20 cellular contexts compared by ENCODE assay signal in the genomic region with DNA sequence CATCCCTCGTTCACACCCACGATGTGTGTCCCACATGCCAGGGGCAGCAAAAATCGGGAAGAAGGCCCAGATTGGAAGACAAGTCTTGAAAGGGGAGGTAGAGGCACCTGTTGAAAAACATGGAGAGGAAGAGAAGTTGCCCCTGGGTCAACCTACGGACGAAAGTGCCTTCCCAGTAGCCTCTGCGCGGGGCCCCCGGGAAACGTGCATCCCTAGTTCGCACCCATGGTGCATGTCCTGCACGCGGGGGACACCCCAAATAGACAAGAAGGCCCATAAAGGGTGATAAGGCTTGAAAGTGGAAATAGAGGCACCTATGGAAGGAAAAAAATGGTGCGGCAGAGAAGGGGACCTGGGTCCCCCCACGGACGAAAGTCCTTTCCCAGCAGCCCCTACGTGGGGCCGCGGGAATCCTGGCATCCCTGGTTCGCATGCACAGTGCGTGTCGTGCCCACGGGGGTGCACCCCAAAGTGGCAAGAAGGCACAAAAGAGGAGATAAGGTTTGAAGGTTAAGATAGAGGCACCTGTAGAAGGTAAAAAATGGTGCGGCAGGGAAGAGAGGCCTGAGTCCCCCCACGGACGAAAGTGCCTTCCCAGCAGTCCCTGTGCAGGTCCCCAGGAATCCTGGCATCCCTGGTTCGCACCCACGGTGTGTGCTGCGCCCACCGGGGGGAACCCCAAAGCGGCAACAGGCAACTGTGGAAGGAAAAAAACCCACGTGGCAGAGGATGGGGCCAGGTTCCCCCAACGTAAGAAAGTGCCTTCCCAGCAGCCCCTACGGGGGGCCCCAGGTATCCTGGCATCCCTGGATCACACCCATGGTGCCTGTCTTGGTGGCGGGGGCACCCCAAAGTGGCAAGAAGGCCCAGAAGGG.
"Had no signal": no experiment of that assay in that cellular context is flagged by ENCODE, and none has a peak within 500 bp of the region (broad histone marks: within the 10 kb centered on the region; RNA-seq: fewer than 3 reads in every experiment).

No MANE protein-coding gene starts in this region.

- H3K36me3 Mint-ChIP-seq: memory B cell; stimulated activated memory B cell treated with anti-CD40 and anti-IgM and Interleukin-4, amounts not matched to agents 10 μg/mL and 1 μg/mL and 100 μg/mL, for 72 hours had no signal

- H3K27me3 ChIP-seq: tibial nerve, upper lobe of right lung, vagina had no signal

- H3K4me1 ChIP-seq: parathyroid adenoma, psoas muscle, tibial nerve, upper lobe of right lung, vagina had no signal

- H3K27ac ChIP-seq: parathyroid adenoma, psoas muscle, tibial nerve, upper lobe of right lung, vagina had no signal

- H3K4me1 Mint-ChIP-seq: immature natural killer cell; memory B cell; mesothelial cell of epicardium; nephron progenitor cell; stimulated activated memory B cell treated with anti-CD40 and anti-IgM and Interleukin-4, amounts not matched to agents 10 μg/mL and 1 μg/mL and 100 μg/mL, for 72 hours had no signal

- H3K36me3 ChIP-seq: tibial nerve, upper lobe of right lung, vagina had no signal

- H3K27ac Mint-ChIP-seq: immature natural killer cell; memory B cell; mesothelial cell of epicardium; stimulated activated memory B cell treated with anti-CD40 and anti-IgM and Interleukin-4, amounts not matched to agents 10 μg/mL and 1 μg/mL and 100 μg/mL, for 72 hours; stimulated activated naive CD8-positive, alpha-beta T cell treated with anti-CD3 and anti-CD28 coated beads, Interleukin-15, Interleukin-2, amounts not matched to agents 100 ng/mL and 50 ng/mL, for 24 hours had no signal

- H3K4me3 Mint-ChIP-seq: immature natural killer cell; memory B cell; mesothelial cell of epicardium; nephron progenitor cell; stimulated activated memory B cell treated with anti-CD40 and anti-IgM and Interleukin-4, amounts not matched to agents 10 μg/mL and 1 μg/mL and 100 μg/mL, for 72 hours; stimulated activated naive CD8-positive, alpha-beta T cell treated with anti-CD3 and anti-CD28 coated beads, Interleukin-15, Interleukin-2, amounts not matched to agents 100 ng/mL and 50 ng/mL, for 24 hours had no signal

- H3K27me3 Mint-ChIP-seq: memory B cell; stimulated activated memory B cell treated with anti-CD40 and anti-IgM and Interleukin-4, amounts not matched to agents 10 μg/mL and 1 μg/mL and 100 μg/mL, for 72 hours; stimulated activated naive CD8-positive, alpha-beta T cell treated with anti-CD3 and anti-CD28 coated beads, Interleukin-15, Interleukin-2, amounts not matched to agents 100 ng/mL and 50 ng/mL, for 24 hours had no signal

- DNase-seq: central memory CD4-positive, alpha-beta T cell; effector memory CD4-positive, alpha-beta T cell; immature natural killer cell; left colon; nephron progenitor cell; retina; stimulated activated CD4-positive, alpha-beta T cell treated with anti-CD3 and anti-CD28 coated beads, Interleukin-15, amount 100 ng/mL, for 24 hours; stimulated activated CD4-positive, alpha-beta T cell treated with anti-CD3 and anti-CD28 coated beads, Interleukin-1b, Interleukin-23, amount 100 ng/mL, for 48 hours; stimulated activated CD4-positive, alpha-beta T cell treated with anti-CD3 and anti-CD28 coated beads, Interleukin-4, amount 100 ng/mL, for 24 hours; upper lobe of right lung had no signal

- H3K4me3 ChIP-seq: psoas muscle, smooth muscle cell, tibial nerve, upper lobe of right lung, vagina had no signal

- H3K9me3 ChIP-seq: psoas muscle, upper lobe of right lung, vagina had no signal

- ATAC-seq: esophagus mucosa; left colon; psoas muscle; stimulated activated memory B cell treated with anti-CD40 and anti-IgM and Interleukin-4, amounts not matched to agents 10 μg/mL and 1 μg/mL and 100 μg/mL, for 72 hours; upper lobe of right lung had no signal
